Comparison of ENCODE assay signal across 1 cellular context in the genomic region with DNA sequence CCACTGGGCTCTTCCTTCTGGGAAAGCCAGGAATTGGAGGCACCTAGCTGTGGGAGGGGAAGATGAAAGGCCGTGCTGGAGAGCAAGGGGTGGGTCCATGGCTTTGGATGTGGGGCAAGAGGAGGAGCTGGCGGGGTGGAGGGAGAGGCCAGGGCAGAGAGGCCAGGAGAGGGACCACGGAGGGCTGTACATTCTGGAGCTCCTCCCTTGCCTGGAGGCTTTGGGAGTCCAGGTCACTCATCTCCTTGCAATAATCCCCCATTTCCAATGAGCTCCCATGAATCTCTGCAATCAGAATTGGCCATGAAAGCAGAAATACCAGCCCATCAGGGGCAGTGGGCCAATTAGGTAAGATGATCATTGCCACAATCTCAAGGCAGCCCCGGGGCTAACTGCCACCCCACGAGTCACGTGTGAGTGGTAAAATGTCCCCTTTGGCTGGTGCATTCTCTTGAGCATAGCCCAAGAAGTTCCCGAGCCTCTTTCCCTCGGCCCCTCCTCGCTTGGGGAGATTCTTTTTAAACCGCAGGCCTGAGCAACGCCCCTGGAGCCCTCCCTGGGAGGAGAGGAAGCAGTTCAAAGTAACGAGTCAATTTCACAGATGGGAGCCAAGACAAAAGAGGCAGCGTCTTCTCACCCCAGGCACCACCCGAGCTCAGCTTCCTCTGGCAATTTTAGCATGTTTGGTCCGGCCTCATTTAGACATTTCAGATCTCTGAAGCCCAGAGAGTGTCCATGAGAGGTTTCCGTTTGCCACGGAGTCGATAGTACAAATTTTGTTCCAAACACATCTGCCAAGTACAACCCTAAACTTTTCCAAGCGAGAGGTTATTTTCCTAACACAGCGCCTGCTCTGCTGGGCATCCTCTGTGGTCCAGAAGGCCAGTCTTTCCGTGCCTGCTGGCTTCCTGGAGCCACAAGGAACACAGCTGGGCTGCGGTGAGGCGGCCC.
TF ChIP-seq lines count a peak whose summit lies in the region.

No MANE protein-coding gene starts in this region.

TF ChIP-seq in GM12878, 131 proteins besides CTCF, POLR2A, EP300 and RAD21:
- TF ChIP-seq BHLHE40 (IDR thresholded peaks at IDR 0.05; ENCODE audit: borderline replicate concordance in 1 of 2, low read depth in 2 of 2, low read length in 1 of 2) (peak in 1 of 2 experiments; percentile 21; a peak in 1 of 4 replicates), RELA (IDR thresholded peaks at IDR 0.05; ENCODE audit: borderline replicate concordance, partially characterized antibody) (no peak), RAD51 (IDR thresholded peaks at IDR 0.05) (peak; percentile 38; the same call in 1 of the 2 replicates)
